29 cellular contexts compared by ENCODE assay signal in genomic region chr5:15627647-15628046, GRCh38.
"Had no signal": no experiment of that assay in that cellular context is flagged by ENCODE, and none has a peak within 500 bp of the region (broad histone marks: within the 10 kb centered on the region; RNA-seq: fewer than 3 reads in every experiment).

No MANE protein-coding gene starts in this region.

- H3K9me3 Mint-ChIP-seq: activated CD4-positive, alpha-beta T cell treated with anti-CD3 and anti-CD28 coated beads, Interleukin-2, amount 10 ng/mL, durations not matched to agents 7 days and 5 days; activated T-helper 17 cell treated with anti-CD3 and anti-CD28 coated beads, Interleukin-2, amount 50 U/mL, for 72 hours had no signal

- H3K4me1 Mint-ChIP-seq: activated CD4-positive, alpha-beta memory T cell treated with anti-CD3 and anti-CD28 coated beads, Interleukin-2, amount 10 ng/mL, durations not matched to agents 7 days and 5 days; activated CD4-positive, alpha-beta T cell treated with anti-CD3 and anti-CD28 coated beads, Interleukin-2, amount 10 ng/mL, durations not matched to agents 7 days and 5 days; activated T-helper 17 cell treated with anti-CD3 and anti-CD28 coated beads, Interleukin-2, amount 50 U/mL, for 72 hours; T-helper 17 cell had no signal

- H3K27ac ChIP-seq: brain microvascular endothelial cell had no signal

- H3K27me3 ChIP-seq: brain microvascular endothelial cell had no signal

- H3K36me3 Mint-ChIP-seq: activated naive CD8-positive, alpha-beta T cell had no signal

- DNase-seq: activated CD4-positive, alpha-beta memory T cell treated with anti-CD3 and anti-CD28 coated beads, Interleukin-2, amount 10 ng/mL, durations not matched to agents 7 days and 5 days; activated CD4-positive, alpha-beta T cell treated with anti-CD3 and anti-CD28 coated beads for 1 hour; activated CD4-positive, alpha-beta T cell treated with anti-CD3 and anti-CD28 coated beads for 4 hours; activated CD4-positive, alpha-beta T cell treated with anti-CD3 and anti-CD28 coated beads, Interleukin-2, amount 10 ng/mL, durations not matched to agents 7 days and 5 days; activated CD4-positive, alpha-beta T cell treated with anti-CD3 and anti-CD28 coated beads, Interleukin-2, amount 50 U/mL, for 4 hours; activated CD8-positive, alpha-beta memory T cell treated with anti-CD3 and anti-CD28 coated beads, Interleukin-2, amount 50 U/mL, for 48 hours; activated effector memory CD4-positive, alpha-beta T cell treated with Interleukin-2 at 50 U/mL for 16 hours; activated gamma-delta T cell treated with Interleukin-2 at 50 U/mL for 16 hours; activated naive CD4-positive, alpha-beta T cell treated with anti-CD3 and anti-CD28 coated beads, Interleukin-2, amount 50 U/mL, for 16 hours; activated naive CD4-positive, alpha-beta T cell treated with Interleukin-2 at 50 U/mL for 16 hours; activated T-cell treated with anti-CD3 and anti-CD28 coated beads for 4 hours; activated T-cell treated with anti-CD3 and anti-CD28 coated beads, Interleukin-2, amount 50 U/mL, for 24 hours; activated T-cell treated with anti-CD3 and anti-CD28 coated beads, Interleukin-2, amount 50 U/mL, for 72 hours; amniotic stem cell; anterior cingulate cortex; brain microvascular endothelial cell; caudate nucleus; cortex of kidney; dermis blood vessel endothelial cell; effector CD4-positive, alpha-beta T cell; effector memory CD8-positive, alpha-beta T cell; foreskin fibroblast; head of caudate nucleus; T-helper 1 cell; T-helper 17 cell; T1000 had no signal

- H3K27ac Mint-ChIP-seq: activated CD4-positive, alpha-beta memory T cell treated with anti-CD3 and anti-CD28 coated beads, Interleukin-2, amount 10 ng/mL, durations not matched to agents 7 days and 5 days; activated CD4-positive, alpha-beta T cell treated with anti-CD3 and anti-CD28 coated beads, Interleukin-2, amount 10 ng/mL, durations not matched to agents 7 days and 5 days; activated naive CD8-positive, alpha-beta T cell; activated T-cell treated with anti-CD3 and anti-CD28 coated beads, Interleukin-2, amount 50 U/mL, for 24 hours; activated T-cell treated with anti-CD3 and anti-CD28 coated beads, Interleukin-2, amount 50 U/mL, for 72 hours; activated T-helper 17 cell treated with anti-CD3 and anti-CD28 coated beads, Interleukin-2, amount 50 U/mL, for 72 hours; effector memory CD8-positive, alpha-beta T cell; T-helper 17 cell; T-helper 2 cell treated with Interferon-gamma antibody and Interleukin-4, amounts not matched to agents 5 μg/mL and 100 μg/mL, for 36 hours had no signal

- H3K4me3 Mint-ChIP-seq: activated CD4-positive, alpha-beta memory T cell treated with anti-CD3 and anti-CD28 coated beads, Interleukin-2, amount 10 ng/mL, durations not matched to agents 7 days and 5 days; activated CD4-positive, alpha-beta T cell treated with anti-CD3 and anti-CD28 coated beads, Interleukin-2, amount 10 ng/mL, durations not matched to agents 7 days and 5 days; activated naive CD8-positive, alpha-beta T cell; activated T-cell treated with anti-CD3 and anti-CD28 coated beads, Interleukin-2, amount 50 U/mL, for 24 hours; activated T-cell treated with anti-CD3 and anti-CD28 coated beads, Interleukin-2, amount 50 U/mL, for 72 hours; activated T-helper 17 cell treated with anti-CD3 and anti-CD28 coated beads, Interleukin-2, amount 50 U/mL, for 72 hours; effector memory CD8-positive, alpha-beta T cell; T-helper 17 cell; T-helper 2 cell treated with Interferon-gamma antibody and Interleukin-4, amounts not matched to agents 5 μg/mL and 100 μg/mL, for 36 hours had no signal

- H3K27me3 Mint-ChIP-seq: activated CD4-positive, alpha-beta memory T cell treated with anti-CD3 and anti-CD28 coated beads, Interleukin-2, amount 10 ng/mL, durations not matched to agents 7 days and 5 days; activated CD4-positive, alpha-beta T cell treated with anti-CD3 and anti-CD28 coated beads, Interleukin-2, amount 10 ng/mL, durations not matched to agents 7 days and 5 days; activated naive CD8-positive, alpha-beta T cell; activated T-cell treated with anti-CD3 and anti-CD28 coated beads, Interleukin-2, amount 50 U/mL, for 24 hours; activated T-helper 17 cell treated with anti-CD3 and anti-CD28 coated beads, Interleukin-2, amount 50 U/mL, for 72 hours; effector memory CD8-positive, alpha-beta T cell; T-helper 17 cell had no signal

- H3K36me3 ChIP-seq: brain microvascular endothelial cell had no signal
